8 cellular contexts compared by ENCODE assay signal in the genomic region with DNA sequence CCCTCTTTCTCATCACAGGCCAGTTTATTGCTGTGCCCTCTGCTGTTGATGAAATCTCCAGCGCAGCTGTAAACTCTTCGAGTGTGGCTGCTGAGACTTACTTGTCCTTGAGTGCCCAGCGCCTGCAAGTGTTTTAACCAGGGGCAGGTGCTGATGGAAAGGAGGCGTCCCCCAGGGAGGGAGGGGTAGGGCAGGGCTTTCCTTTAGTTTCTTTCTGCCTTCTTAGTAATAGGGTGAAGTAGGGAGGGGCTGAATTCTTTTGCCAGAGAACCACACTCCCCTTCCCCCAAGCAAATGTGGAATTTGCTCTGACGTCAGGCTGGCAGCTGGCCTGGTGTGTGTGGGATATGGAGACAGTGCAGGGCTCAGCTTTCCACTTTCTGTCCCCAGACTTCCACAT.
DNase-seq lines count a peak whose midpoint lies in the region; ATAC-seq and TF ChIP-seq lines count a peak whose summit lies in the region.

No MANE protein-coding gene starts in this region.

- H3K36me3 ChIP-seq in right lobe of liver: peaks cover 0 to 54% (median 8%) of the 10 kb centered on the region in 4 donors
- H3K36me3 ChIP-seq in suprapubic skin: peaks cover 70% of the 10 kb centered on the region

- H3K27me3 ChIP-seq in right lobe of liver: no peaks in the 10 kb centered on the region
- H3K27me3 ChIP-seq in suprapubic skin: no peaks in the 10 kb centered on the region

- H3K27ac ChIP-seq in right lobe of liver (peak overlapping the region in 2 of 3 donors; percentile 31 to 74), suprapubic skin (peak overlapping the region; percentile 59)

- H3K4me3 ChIP-seq in right lobe of liver: no peak overlapping the region
- H3K4me3 ChIP-seq in suprapubic skin: no peak overlapping the region

- intact Hi-C loops in right lobe of liver (cut with DNase I): no loop called here

- H3K9me3 ChIP-seq in right lobe of liver: no peaks in the 10 kb centered on the region
- H3K9me3 ChIP-seq in suprapubic skin: no peaks in the 10 kb centered on the region

- peak; percentile 78 to 87 (median 84) for ATAC-seq in right lobe of liver
- ATAC-seq in GM18870 (IDR thresholded peaks at IDR 0.05; ENCODE audit: unreplicated experiment): no peak

- 40% methylated on average over 5 of the region's 5 CpGs for WGBS in right lobe of liver (ENCODE audit: insufficient coverage, low coverage, low lambda C conversion rate, missing lambda C conversion rate)
- 43% methylated on average over 5 of the region's 5 CpGs for WGBS in suprapubic skin

- TF ChIP-seq POLR2A in right lobe of liver (IDR thresholded peaks at IDR 0.05) (no peak), suprapubic skin (IDR thresholded peaks at IDR 0.05) (no peak)

- H3K4me1 ChIP-seq in right lobe of liver (peaks cover 0 to 32% (median 12%) of the 10 kb centered on the region in 4 donors), suprapubic skin (peaks cover 22% of the 10 kb centered on the region)

- TF ChIP-seq CTCF in AG09319 (IDR thresholded peaks at IDR 0.05; ENCODE audit: low read depth, low read length) (peak; percentile 11; the same call in 1 of the 2 replicates), right lobe of liver (IDR thresholded peaks at IDR 0.05) (no peak), suprapubic skin (IDR thresholded peaks at IDR 0.05) (no peak)

- DNase-seq in AG09319 (ENCODE audit: extremely low read depth, low read depth): peak; percentile 89
- peak; percentile 43 to 72 for DNase-seq in NCI-H187 (lab: John Stamatoyannopoulos, UW)
- DNase-seq in dedifferentiated amniotic fluid mesenchymal stem cell (ENCODE audit: extremely low spot score): peak; percentile 93
- peak; percentile 84 for DNase-seq in right lobe of liver
- peak in 1 of 2 donors; percentile 83 for DNase-seq in suprapubic skin (ENCODE audit: low spot score in 2 of 2)
- DNase-seq in activated naive CD4-positive, alpha-beta T cell treated with anti-CD3 and anti-CD28 coated beads, Interleukin-2, amount 50 U/mL, for 16 hours: no peak
- DNase-seq in D341Med (ENCODE audit: low spot score): no peak

- no peak for TF ChIP-seq EP300 in suprapubic skin (IDR thresholded peaks at IDR 0.05)

Comparison
In these comparisons a context has a peak if more than half of its experiments do, and no peak if none do; other contexts are left out.
1. DNase-seq: peak in AG09319 (single experiment), NCI-H187 (2 of 2), dedifferentiated amniotic fluid mesenchymal stem cell (single experiment) and right lobe of liver (3 of 3); none in activated naive CD4-positive, alpha-beta T cell treated with anti-CD3 and anti-CD28 coated beads, Interleukin-2, amount 50 U/mL, for 16 hours (single experiment) and D341Med (single experiment).